In the genomic region with DNA sequence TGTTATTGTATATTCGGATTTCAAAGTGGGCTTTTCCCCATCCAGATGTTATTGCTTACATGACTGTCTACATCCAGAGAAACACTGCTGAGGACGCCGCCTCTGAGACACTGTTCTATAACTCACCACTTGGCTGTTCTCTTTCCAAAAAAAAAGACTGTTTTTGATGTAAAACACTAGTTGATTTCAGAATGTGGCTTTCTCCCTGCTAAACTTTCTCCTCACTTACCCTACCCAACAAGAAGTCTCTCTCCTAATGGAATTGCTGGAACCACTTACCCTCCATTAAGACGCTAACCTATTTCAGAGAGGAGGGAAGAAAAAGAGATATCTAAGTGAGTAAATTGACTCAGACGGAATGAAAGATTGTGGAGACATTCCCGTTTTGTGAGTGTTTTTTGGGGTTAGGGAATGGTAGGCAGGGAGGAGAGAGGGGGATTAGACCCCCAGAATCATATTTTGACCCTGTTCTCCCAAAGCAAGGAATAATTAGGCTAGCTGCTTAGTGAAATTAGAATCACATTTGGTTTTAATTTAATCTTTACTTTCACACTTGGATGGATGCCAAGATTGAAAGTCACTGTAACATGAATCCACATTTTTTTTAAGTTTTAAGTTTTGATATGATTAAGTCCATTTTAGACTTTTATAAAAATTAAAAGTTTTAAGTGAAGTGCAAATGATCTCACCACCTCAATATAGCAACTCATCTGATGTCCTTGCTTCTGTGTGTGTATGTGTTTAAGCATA, we compare ENCODE assay signal across 1 cellular context.
A peak's percentile ranks its signal among the peaks of the same experiment; 100 is the strongest.
TF ChIP-seq lines count a peak whose summit lies in the region.

No MANE protein-coding gene starts in this region.

TF ChIP-seq in SK-N-SH, 30 proteins besides CTCF, POLR2A, EP300 and RAD21 (continued from another document):
- TF ChIP-seq, protein P1, sequence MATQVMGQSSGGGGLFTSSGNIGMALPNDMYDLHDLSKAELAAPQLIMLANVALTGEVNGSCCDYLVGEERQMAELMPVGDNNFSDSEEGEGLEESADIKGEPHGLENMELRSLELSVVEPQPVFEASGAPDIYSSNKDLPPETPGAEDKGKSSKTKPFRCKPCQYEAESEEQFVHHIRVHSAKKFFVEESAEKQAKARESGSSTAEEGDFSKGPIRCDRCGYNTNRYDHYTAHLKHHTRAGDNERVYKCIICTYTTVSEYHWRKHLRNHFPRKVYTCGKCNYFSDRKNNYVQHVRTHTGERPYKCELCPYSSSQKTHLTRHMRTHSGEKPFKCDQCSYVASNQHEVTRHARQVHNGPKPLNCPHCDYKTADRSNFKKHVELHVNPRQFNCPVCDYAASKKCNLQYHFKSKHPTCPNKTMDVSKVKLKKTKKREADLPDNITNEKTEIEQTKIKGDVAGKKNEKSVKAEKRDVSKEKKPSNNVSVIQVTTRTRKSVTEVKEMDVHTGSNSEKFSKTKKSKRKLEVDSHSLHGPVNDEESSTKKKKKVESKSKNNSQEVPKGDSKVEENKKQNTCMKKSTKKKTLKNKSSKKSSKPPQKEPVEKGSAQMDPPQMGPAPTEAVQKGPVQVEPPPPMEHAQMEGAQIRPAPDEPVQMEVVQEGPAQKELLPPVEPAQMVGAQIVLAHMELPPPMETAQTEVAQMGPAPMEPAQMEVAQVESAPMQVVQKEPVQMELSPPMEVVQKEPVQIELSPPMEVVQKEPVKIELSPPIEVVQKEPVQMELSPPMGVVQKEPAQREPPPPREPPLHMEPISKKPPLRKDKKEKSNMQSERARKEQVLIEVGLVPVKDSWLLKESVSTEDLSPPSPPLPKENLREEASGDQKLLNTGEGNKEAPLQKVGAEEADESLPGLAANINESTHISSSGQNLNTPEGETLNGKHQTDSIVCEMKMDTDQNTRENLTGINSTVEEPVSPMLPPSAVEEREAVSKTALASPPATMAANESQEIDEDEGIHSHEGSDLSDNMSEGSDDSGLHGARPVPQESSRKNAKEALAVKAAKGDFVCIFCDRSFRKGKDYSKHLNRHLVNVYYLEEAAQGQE (IDR thresholded peaks at IDR 0.05; ENCODE audit: low read depth, low read length) = no peak
- TF ChIP-seq FOXJ3 (CRISPR knock-in tag; IDR thresholded peaks at IDR 0.05) (no peak), GATA2 (CRISPR knock-in tag; IDR thresholded peaks at IDR 0.05) (no peak), TCF12 (IDR thresholded peaks at IDR 0.05) (peak; percentile 76), MXI1 (IDR thresholded peaks at IDR 0.05; ENCODE audit: low read depth, low read length) (no peak), POLR2AphosphoS5 (IDR thresholded peaks at IDR 0.05; ENCODE audit: low read depth, low read length) (no peak), NFIC (IDR thresholded peaks at IDR 0.05; ENCODE audit: borderline replicate concordance) (peak; percentile 83), YY1 (IDR thresholded peaks at IDR 0.05; ENCODE audit: low read depth) (no peak), FOSL2 (IDR thresholded peaks at IDR 0.05; ENCODE audit: borderline replicate concordance, low read depth) (0 out of 2 replicates have a peak, but pooled peaks have one; percentile 14)
- TF ChIP-seq, protein P2, sequence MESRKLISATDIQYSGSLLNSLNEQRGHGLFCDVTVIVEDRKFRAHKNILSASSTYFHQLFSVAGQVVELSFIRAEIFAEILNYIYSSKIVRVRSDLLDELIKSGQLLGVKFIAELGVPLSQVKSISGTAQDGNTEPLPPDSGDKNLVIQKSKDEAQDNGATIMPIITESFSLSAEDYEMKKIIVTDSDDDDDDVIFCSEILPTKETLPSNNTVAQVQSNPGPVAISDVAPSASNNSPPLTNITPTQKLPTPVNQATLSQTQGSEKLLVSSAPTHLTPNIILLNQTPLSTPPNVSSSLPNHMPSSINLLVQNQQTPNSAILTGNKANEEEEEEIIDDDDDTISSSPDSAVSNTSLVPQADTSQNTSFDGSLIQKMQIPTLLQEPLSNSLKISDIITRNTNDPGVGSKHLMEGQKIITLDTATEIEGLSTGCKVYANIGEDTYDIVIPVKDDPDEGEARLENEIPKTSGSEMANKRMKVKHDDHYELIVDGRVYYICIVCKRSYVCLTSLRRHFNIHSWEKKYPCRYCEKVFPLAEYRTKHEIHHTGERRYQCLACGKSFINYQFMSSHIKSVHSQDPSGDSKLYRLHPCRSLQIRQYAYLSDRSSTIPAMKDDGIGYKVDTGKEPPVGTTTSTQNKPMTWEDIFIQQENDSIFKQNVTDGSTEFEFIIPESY (IDR thresholded peaks at IDR 0.05; ENCODE audit: borderline replicate concordance, low read depth) = no peak
- TF ChIP-seq, protein P3, sequence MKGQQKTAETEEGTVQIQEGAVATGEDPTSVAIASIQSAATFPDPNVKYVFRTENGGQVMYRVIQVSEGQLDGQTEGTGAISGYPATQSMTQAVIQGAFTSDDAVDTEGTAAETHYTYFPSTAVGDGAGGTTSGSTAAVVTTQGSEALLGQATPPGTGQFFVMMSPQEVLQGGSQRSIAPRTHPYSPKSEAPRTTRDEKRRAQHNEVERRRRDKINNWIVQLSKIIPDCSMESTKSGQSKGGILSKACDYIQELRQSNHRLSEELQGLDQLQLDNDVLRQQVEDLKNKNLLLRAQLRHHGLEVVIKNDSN (IDR thresholded peaks at IDR 0.05; ENCODE audit: borderline replicate concordance, low read depth) = no peak
- TF ChIP-seq, protein P4, sequence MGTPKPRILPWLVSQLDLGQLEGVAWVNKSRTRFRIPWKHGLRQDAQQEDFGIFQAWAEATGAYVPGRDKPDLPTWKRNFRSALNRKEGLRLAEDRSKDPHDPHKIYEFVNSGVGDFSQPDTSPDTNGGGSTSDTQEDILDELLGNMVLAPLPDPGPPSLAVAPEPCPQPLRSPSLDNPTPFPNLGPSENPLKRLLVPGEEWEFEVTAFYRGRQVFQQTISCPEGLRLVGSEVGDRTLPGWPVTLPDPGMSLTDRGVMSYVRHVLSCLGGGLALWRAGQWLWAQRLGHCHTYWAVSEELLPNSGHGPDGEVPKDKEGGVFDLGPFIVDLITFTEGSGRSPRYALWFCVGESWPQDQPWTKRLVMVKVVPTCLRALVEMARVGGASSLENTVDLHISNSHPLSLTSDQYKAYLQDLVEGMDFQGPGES (IDR thresholded peaks at IDR 0.05; ENCODE audit: low read depth, low read length) = no peak
